Comparison of ENCODE assay signal across 1 cellular context in genomic region chr3:6508410-6508759, GRCh38.
TF ChIP-seq lines count a peak whose summit lies in the region.

No MANE protein-coding gene starts in this region.

TF ChIP-seq in GM23338, 12 proteins besides CTCF, POLR2A, EP300 and RAD21 (continued from another document):
- no peak for TF ChIP-seq ZNF462 (CRISPR knock-in tag; IDR thresholded peaks at IDR 0.05)
- TF ChIP-seq EZH2 (IDR thresholded peaks at IDR 0.05; ENCODE audit: low read depth, unreplicated experiment), result no peak
- no peak for TF ChIP-seq ETS1 (IDR thresholded peaks at IDR 0.05)
- no peak for TF ChIP-seq POLR2AphosphoS5 (IDR thresholded peaks at IDR 0.05; ENCODE audit: low read depth)
- no peak for TF ChIP-seq EZH2phosphoT487 (IDR thresholded peaks at IDR 0.05; ENCODE audit: unreplicated experiment)
